ENCODE assay signal across 14 cellular contexts in the genomic region with DNA sequence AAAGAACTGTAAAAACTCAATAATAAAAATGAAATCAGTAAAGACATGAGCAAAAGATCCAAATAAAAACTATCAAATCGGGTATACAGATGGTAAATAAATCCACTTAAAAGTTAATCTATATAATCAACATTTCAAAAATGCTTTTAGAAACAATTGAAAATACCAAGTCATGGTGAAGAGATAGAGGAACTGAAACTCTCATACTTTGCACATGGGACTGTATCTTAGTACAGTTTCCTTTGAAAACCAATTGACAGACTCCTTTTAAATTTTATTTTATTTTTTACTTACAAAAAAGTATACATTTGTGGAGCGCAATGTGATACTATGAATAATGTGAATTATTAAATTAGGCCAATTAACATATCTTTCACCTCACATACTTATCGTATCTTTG.
DNase-seq lines count a peak whose midpoint lies in the region; ATAC-seq and TF ChIP-seq lines count a peak whose summit lies in the region.
"Had no signal": no experiment of that assay in that cellular context is flagged by ENCODE, and none has a peak within 500 bp of the region (broad histone marks: within the 10 kb centered on the region; RNA-seq: fewer than 3 reads in every experiment).

No MANE protein-coding gene starts in this region.

- no peak for TF ChIP-seq POLR2A in GM18505 (IDR thresholded peaks at IDR 0.05; ENCODE audit: borderline replicate concordance, extremely low read depth, insufficient read depth, insufficient read length)

- H3K4me3 ChIP-seq in MM.1S (ENCODE audit: low read length): no peak overlapping the region
- H3K4me3 ChIP-seq: colonic mucosa, Peyer's patch had no signal

- H3K9me3 ChIP-seq in MM.1S (replicated peaks; ENCODE audit: insufficient read depth, low read length): no peaks in the 10 kb centered on the region
- H3K9me3 ChIP-seq: colonic mucosa, Peyer's patch had no signal

- no peaks in the 10 kb centered on the region for H3K4me1 ChIP-seq in MM.1S (ENCODE audit: low read length)
- H3K4me1 ChIP-seq: colonic mucosa, Peyer's patch had no signal

- peaks cover 19% of the 10 kb centered on the region for H3K27me3 Mint-ChIP-seq in activated T-cell treated with anti-CD3 and anti-CD28 coated beads, Interleukin-2, amount 50 U/mL, for 24 hours

- no peak overlapping the region; the same call in 1 of the 2 replicates for H3K4me2 ChIP-seq in MM.1S (ENCODE audit: low read depth, low read length)

- H3K4me1 Mint-ChIP-seq in activated T-cell treated with anti-CD3 and anti-CD28 coated beads, Interleukin-2, amount 50 U/mL, for 24 hours (ENCODE audit: low read depth): no peaks in the 10 kb centered on the region
- H3K4me1 Mint-ChIP-seq: activated naive CD8-positive, alpha-beta T cell treated with anti-CD3 and anti-CD28 coated beads, Interleukin-2, amount 10 ng/mL, durations not matched to agents 7 days and 5 days had no signal

- no peak overlapping the region for H3K9ac ChIP-seq in MM.1S (ENCODE audit: low read length)

- H3K27ac ChIP-seq in MM.1S (ENCODE audit: low read length): no peak overlapping the region
- H3K27ac ChIP-seq: colonic mucosa, Peyer's patch had no signal

- no peak overlapping the region for H2AFZ ChIP-seq in MM.1S (ENCODE audit: low read length)

- no peaks in the 10 kb centered on the region for H3K9me2 ChIP-seq in MM.1S (replicated peaks; ENCODE audit: insufficient read depth, low read length)

- peak; percentile 76 for ATAC-seq in GM18505 (IDR thresholded peaks at IDR 0.05; ENCODE audit: unreplicated experiment)
- ATAC-seq in GM21390 (IDR thresholded peaks at IDR 0.05; ENCODE audit: unreplicated experiment): peak; percentile 83
- ATAC-seq in HG02981 (IDR thresholded peaks at IDR 0.05; ENCODE audit: unreplicated experiment): peak; percentile 83

- no peaks in the 10 kb centered on the region for H3K27me3 ChIP-seq in MM.1S (replicated peaks; ENCODE audit: insufficient read depth, low read length)
- H3K27me3 ChIP-seq: colonic mucosa, Peyer's patch had no signal

- H3K4me3 Mint-ChIP-seq in activated T-cell treated with anti-CD3 and anti-CD28 coated beads, Interleukin-2, amount 50 U/mL, for 24 hours: no peak overlapping the region
- H3K4me3 Mint-ChIP-seq: activated naive CD8-positive, alpha-beta T cell treated with anti-CD3 and anti-CD28 coated beads, Interleukin-2, amount 10 ng/mL, durations not matched to agents 7 days and 5 days had no signal

- no peak for TF ChIP-seq CTCF in MM.1S (IDR thresholded peaks at IDR 0.05; ENCODE audit: low read length)

- peaks cover 4% of the 10 kb centered on the region for H3K9me3 Mint-ChIP-seq in activated T-cell treated with anti-CD3 and anti-CD28 coated beads, Interleukin-2, amount 50 U/mL, for 24 hours
- H3K9me3 Mint-ChIP-seq: activated naive CD8-positive, alpha-beta T cell treated with anti-CD3 and anti-CD28 coated beads, Interleukin-2, amount 10 ng/mL, durations not matched to agents 7 days and 5 days had no signal

- no peaks in the 10 kb centered on the region for H3K36me3 Mint-ChIP-seq in activated T-cell treated with anti-CD3 and anti-CD28 coated beads, Interleukin-2, amount 50 U/mL, for 24 hours (ENCODE audit: low read depth)
- H3K36me3 Mint-ChIP-seq: activated naive CD8-positive, alpha-beta T cell treated with anti-CD3 and anti-CD28 coated beads, Interleukin-2, amount 10 ng/mL, durations not matched to agents 7 days and 5 days had no signal

- H3K27ac Mint-ChIP-seq in activated T-cell treated with anti-CD3 and anti-CD28 coated beads, Interleukin-2, amount 50 U/mL, for 24 hours: no peak overlapping the region
- H3K27ac Mint-ChIP-seq: activated naive CD8-positive, alpha-beta T cell treated with anti-CD3 and anti-CD28 coated beads, Interleukin-2, amount 10 ng/mL, durations not matched to agents 7 days and 5 days had no signal

- H3K79me2 ChIP-seq in MM.1S (ENCODE audit: low read length): no peaks in the 10 kb centered on the region

- peak; percentile 37 for DNase-seq in MM.1S
- no peak for DNase-seq in NCI-H510A treated with DMSO at 0.1 percent for 48 hours (lab: John Stamatoyannopoulos, UW)
- DNase-seq in activated T-cell treated with anti-CD3 and anti-CD28 coated beads, Interleukin-2, amount 50 U/mL, for 24 hours: no peak
- DNase-seq in cerebellar nuclear complex (lab: John Stamatoyannopoulos, UW): no peak
- DNase-seq in C1 segment of cervical spinal cord (lab: John Stamatoyannopoulos, UW): no peak
- DNase-seq: activated naive CD8-positive, alpha-beta T cell treated with anti-CD3 and anti-CD28 coated beads, Interleukin-2, amount 10 ng/mL, durations not matched to agents 7 days and 5 days; colonic mucosa; mesendoderm; Peyer's patch; posterior cingulate gyrus; stimulated activated CD4-positive, alpha-beta T cell treated with anti-CD3 and anti-CD28 coated beads, Interleukin-1b, Interleukin-23, amount 100 ng/mL, for 48 hours had no signal

- no peaks in the 10 kb centered on the region for H3F3A ChIP-seq in MM.1S (ENCODE audit: insufficient read depth, low read length)

- no peaks in the 10 kb centered on the region for H4K20me1 ChIP-seq in MM.1S (ENCODE audit: insufficient read depth, low read length)

- H3K36me3 ChIP-seq in MM.1S (replicated peaks; ENCODE audit: insufficient read depth, low read length): no peaks in the 10 kb centered on the region
- H3K36me3 ChIP-seq: colonic mucosa, Peyer's patch had no signal
